Comparison of ENCODE assay signal across 1 cellular context in the genomic region with DNA sequence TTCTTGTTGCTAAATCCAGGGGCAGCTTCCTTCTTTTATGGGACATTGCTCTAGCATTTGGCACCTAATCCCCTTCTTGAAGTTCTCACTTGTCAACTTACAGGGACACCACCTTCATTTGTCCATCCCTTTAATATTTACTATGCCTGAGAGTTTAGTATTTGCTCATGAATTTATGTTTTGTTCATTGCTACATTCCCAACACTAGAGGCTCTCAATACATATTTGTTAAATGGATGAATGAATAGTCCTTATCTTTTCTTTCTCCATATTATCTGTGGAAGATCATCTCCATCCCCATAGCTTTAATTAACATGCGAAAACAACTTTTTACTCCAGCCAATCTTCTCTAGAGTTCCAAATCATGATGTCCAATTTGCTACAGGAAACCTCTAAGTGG.
TF ChIP-seq lines count a peak whose summit lies in the region.

No MANE protein-coding gene starts in this region.

TF ChIP-seq in SK-N-SH, 30 proteins besides CTCF, POLR2A, EP300 and RAD21 (continued from another document):
- TF ChIP-seq, protein P1, sequence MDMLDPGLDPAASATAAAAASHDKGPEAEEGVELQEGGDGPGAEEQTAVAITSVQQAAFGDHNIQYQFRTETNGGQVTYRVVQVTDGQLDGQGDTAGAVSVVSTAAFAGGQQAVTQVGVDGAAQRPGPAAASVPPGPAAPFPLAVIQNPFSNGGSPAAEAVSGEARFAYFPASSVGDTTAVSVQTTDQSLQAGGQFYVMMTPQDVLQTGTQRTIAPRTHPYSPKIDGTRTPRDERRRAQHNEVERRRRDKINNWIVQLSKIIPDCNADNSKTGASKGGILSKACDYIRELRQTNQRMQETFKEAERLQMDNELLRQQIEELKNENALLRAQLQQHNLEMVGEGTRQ (IDR thresholded peaks at IDR 0.05; ENCODE audit: borderline replicate concordance, low read depth, low read length), result no peak
- TF ChIP-seq, protein P2, sequence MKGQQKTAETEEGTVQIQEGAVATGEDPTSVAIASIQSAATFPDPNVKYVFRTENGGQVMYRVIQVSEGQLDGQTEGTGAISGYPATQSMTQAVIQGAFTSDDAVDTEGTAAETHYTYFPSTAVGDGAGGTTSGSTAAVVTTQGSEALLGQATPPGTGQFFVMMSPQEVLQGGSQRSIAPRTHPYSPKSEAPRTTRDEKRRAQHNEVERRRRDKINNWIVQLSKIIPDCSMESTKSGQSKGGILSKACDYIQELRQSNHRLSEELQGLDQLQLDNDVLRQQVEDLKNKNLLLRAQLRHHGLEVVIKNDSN (IDR thresholded peaks at IDR 0.05; ENCODE audit: borderline replicate concordance, low read depth), result no peak
- no peak for TF ChIP-seq MXI1 (IDR thresholded peaks at IDR 0.05; ENCODE audit: low read depth, low read length)
- no peak for TF ChIP-seq NRF1 (IDR thresholded peaks at IDR 0.05; ENCODE audit: low read depth, low read length)
- TF ChIP-seq TEAD4 (IDR thresholded peaks at IDR 0.05; ENCODE audit: borderline replicate concordance, insufficient read depth), result no peak
- TF ChIP-seq NFIC (IDR thresholded peaks at IDR 0.05; ENCODE audit: borderline replicate concordance), result no peak
- no peak for TF ChIP-seq TAF1 (IDR thresholded peaks at IDR 0.05; ENCODE audit: borderline replicate concordance, low read depth, low read length)
- TF ChIP-seq FOXM1 (IDR thresholded peaks at IDR 0.05; ENCODE audit: low read depth), result no peak
- TF ChIP-seq ELF1 (IDR thresholded peaks at IDR 0.05), result no peak
- no peak for TF ChIP-seq FOXJ3 (CRISPR knock-in tag; IDR thresholded peaks at IDR 0.05)
- TF ChIP-seq, protein P3, sequence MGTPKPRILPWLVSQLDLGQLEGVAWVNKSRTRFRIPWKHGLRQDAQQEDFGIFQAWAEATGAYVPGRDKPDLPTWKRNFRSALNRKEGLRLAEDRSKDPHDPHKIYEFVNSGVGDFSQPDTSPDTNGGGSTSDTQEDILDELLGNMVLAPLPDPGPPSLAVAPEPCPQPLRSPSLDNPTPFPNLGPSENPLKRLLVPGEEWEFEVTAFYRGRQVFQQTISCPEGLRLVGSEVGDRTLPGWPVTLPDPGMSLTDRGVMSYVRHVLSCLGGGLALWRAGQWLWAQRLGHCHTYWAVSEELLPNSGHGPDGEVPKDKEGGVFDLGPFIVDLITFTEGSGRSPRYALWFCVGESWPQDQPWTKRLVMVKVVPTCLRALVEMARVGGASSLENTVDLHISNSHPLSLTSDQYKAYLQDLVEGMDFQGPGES (IDR thresholded peaks at IDR 0.05; ENCODE audit: low read depth, low read length), result no peak
- TF ChIP-seq SMC3 (IDR thresholded peaks at IDR 0.05; ENCODE audit: low read depth, low read length), result no peak
- TF ChIP-seq POLR2AphosphoS5 (IDR thresholded peaks at IDR 0.05; ENCODE audit: low read depth, low read length), result no peak
- TF ChIP-seq GABPA (IDR thresholded peaks at IDR 0.05; ENCODE audit: low read depth), result no peak
- no peak for TF ChIP-seq RXRA (IDR thresholded peaks at IDR 0.05; ENCODE audit: borderline replicate concordance, low read depth)
TF ChIP-seq in SK-N-SH: peak in this region for 0.
